ENCODE assay signal across 8 cellular contexts in genomic region chr11:59053387-59053786, GRCh38. TPM values are rescaled to one million over a fixed set of nuclear protein-coding genes. Genes with fewer than 3 reads are reported as not detected.
DNase-seq lines count a peak whose midpoint lies in the region; ATAC-seq and TF ChIP-seq lines count a peak whose summit lies in the region.

No MANE protein-coding gene starts in this region.

- H3K27ac ChIP-seq in RWPE1, result no peak overlapping the region
- H3K27ac ChIP-seq in cardiac muscle cell, result no peak overlapping the region

- H3K36me3 ChIP-seq in cardiac muscle cell, result no peaks in the 10 kb centered on the region

- H3K4me3 ChIP-seq in cardiac muscle cell, result no peak overlapping the region
- H3K4me3 ChIP-seq in retinal pigment epithelial cell (ENCODE audit: low read length), result no peak overlapping the region

- TF ChIP-seq CTCF in RWPE1 (conservative IDR thresholded peaks at IDR 0.05; ENCODE audit: low read depth) (peak; percentile 46; the same call in 1 of the 2 replicates), cardiac muscle cell (IDR thresholded peaks at IDR 0.05; ENCODE audit: low read depth, low read length) (peak; percentile 70), retinal pigment epithelial cell (conservative IDR thresholded peaks at IDR 0.05; ENCODE audit: low read depth, low read length) (peak; percentile 75)

- H3K27me3 ChIP-seq in cardiac muscle cell, result no peaks in the 10 kb centered on the region

- CTCF ChIA-PET in RWPE1 (lab: Yijun Ruan, JAX), result interaction anchor here (0.5 to 0.7 kb wide), 2 partner anchors 327 to 477 kb away, joined by 3 read pairs; no protein-coding TSS in a partner anchor

- DNase-seq in NCI-H1417 (lab: John Stamatoyannopoulos, UW), result peak; percentile 13 to 55 (median 35)
- no peak for DNase-seq in NCI-H1417 treated with DMSO at 0.1 percent for 48 hours (lab: John Stamatoyannopoulos, UW)
- DNase-seq in RWPE1 (ENCODE audit: low spot score), result no peak
- peak; percentile 58 for DNase-seq in activated effector memory CD4-positive, alpha-beta T cell treated with Interleukin-2 at 50 U/mL for 16 hours
- DNase-seq in cardiac muscle cell (ENCODE audit: low read depth in 1 of 2, low spot score in 1 of 2), result peak; percentile 65 to 70
- DNase-seq in retinal pigment epithelial cell (ENCODE audit: low read depth), result no peak
- no peak for DNase-seq in germinal center (ENCODE audit: low spot score)

- no peaks in the 10 kb centered on the region for H3K4me1 ChIP-seq in cardiac muscle cell (ENCODE audit: low read depth)

- POLR2A ChIA-PET in RWPE1 (lab: Yijun Ruan, JAX; ENCODE audit: low non-redundant PET), result no interaction called here

- no peaks in the 10 kb centered on the region for H3K9me3 ChIP-seq in cardiac muscle cell (ENCODE audit: low read depth)

- ATAC-seq in HG02678 (IDR thresholded peaks at IDR 0.05; ENCODE audit: unreplicated experiment), result peak; percentile 46

RNA-seq across cellular contexts. Expression of gene GLYATL1B, which starts 32.7 kb away (rescaled TPM):
- not detected in 2 replicates for total RNA-seq in cardiac muscle cell
- polyA plus RNA-seq in cardiac muscle cell, result not detected in 2 replicates

RNA-seq across cellular contexts. Expression of gene FAM111B, which starts 53.6 kb away (rescaled TPM):
- total RNA-seq in cardiac muscle cell, result 1.8 and 2.6 TPM in 2 replicates
- 0.44 and 3.5 TPM in 2 replicates for polyA plus RNA-seq in cardiac muscle cell

Comparison
In these comparisons a context has a peak if more than half of its experiments do, and no peak if none do; other contexts are left out.
1. DNase-seq: peak in NCI-H1417 (3 of 3), activated effector memory CD4-positive, alpha-beta T cell treated with Interleukin-2 at 50 U/mL for 16 hours (single experiment) and cardiac muscle cell (2 of 2); none in NCI-H1417 treated with DMSO at 0.1 percent for 48 hours (single experiment), RWPE1 (single experiment), retinal pigment epithelial cell (single experiment) and germinal center (single experiment).
2. Peak in every context shown above with its lines, with median percentiles within 50 percentile points of each other: CTCF ChIP-seq.